30 cellular contexts compared by ENCODE assay signal in the genomic region with DNA sequence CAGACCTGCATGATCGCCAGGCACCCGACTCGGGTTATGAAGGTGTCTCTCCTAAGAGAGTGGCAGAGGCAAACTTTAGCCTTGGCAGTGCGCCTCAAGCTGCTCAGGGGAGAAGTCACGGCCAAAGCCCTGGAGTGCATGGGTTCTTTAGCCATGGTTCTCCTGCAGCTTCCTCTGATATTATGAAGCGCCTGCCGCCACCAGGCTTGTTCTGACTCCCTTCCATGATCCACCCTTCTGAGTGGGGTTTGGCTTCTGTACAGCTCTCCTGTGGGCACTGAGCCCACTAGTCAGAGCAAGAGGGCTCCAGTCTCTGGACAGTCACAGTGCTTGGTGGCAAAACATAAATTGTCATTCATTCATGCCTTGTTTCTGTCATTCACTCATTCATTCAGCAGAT. TPM values are rescaled to one million over a fixed set of nuclear protein-coding genes. Genes with fewer than 3 reads are reported as not detected.
"Had no signal": no experiment of that assay in that cellular context is flagged by ENCODE, and none has a peak within 500 bp of the region (broad histone marks: within the 10 kb centered on the region; RNA-seq: fewer than 3 reads in every experiment).

No MANE protein-coding gene starts in this region.

- H2AFZ ChIP-seq: hepatocyte had no signal

- ATAC-seq: activated CD8-positive, alpha-beta T cell treated with anti-CD3 and anti-CD28 coated beads for 36 hours; activated T-cell treated with anti-CD3 and anti-CD28 coated beads, Interleukin-2, amount 50 U/mL, for 4 hours; activated T-helper 17 cell treated with anti-CD3 and anti-CD28 coated beads, Interleukin-2, amount 50 U/mL, for 72 hours; effector memory CD8-positive, alpha-beta T cell; gastroesophageal sphincter; left cardiac atrium; left ventricle myocardium superior; pancreas had no signal

- H3K9me3 Mint-ChIP-seq: activated CD4-positive, alpha-beta T cell treated with anti-CD3 and anti-CD28 coated beads, Interleukin-2, amount 10 ng/mL, durations not matched to agents 24 days and 14 days; activated CD8-positive, alpha-beta T cell treated with anti-CD3 and anti-CD28 coated beads for 36 hours; activated T-cell treated with anti-CD3 and anti-CD28 coated beads, Interleukin-2, amount 50 U/mL, for 4 hours; effector memory CD8-positive, alpha-beta T cell had no signal

- H3K4me2 ChIP-seq: hepatocyte, smooth muscle cell had no signal

- H3K4me3 ChIP-seq: coronary artery, gastroesophageal sphincter, hepatocyte, pancreas, prostate gland, smooth muscle cell, suprapubic skin, tibial nerve had no signal

- DNase-seq: activated CD4-positive, alpha-beta T cell treated with anti-CD3 and anti-CD28 coated beads, Interleukin-2, amount 10 ng/mL, durations not matched to agents 24 days and 14 days; activated CD8-positive, alpha-beta T cell treated with anti-CD3 and anti-CD28 coated beads for 36 hours; activated gamma-delta T cell treated with Interleukin-2 at 50 U/mL for 16 hours; activated naive CD4-positive, alpha-beta T cell treated with anti-CD3 and anti-CD28 coated beads, Interleukin-2, amount 50 U/mL, for 16 hours; activated T-cell treated with anti-CD3 and anti-CD28 coated beads, Interleukin-2, amount 50 U/mL, for 4 hours; amniotic stem cell; brain microvascular endothelial cell; effector memory CD8-positive, alpha-beta T cell; left cardiac atrium; left ventricle myocardium superior; nucleus accumbens; pancreas; retina; stimulated activated CD4-positive, alpha-beta T cell treated with anti-CD3 and anti-CD28 coated beads, Interleukin-1b, Interleukin-23, amount 100 ng/mL, for 48 hours; stimulated activated naive CD4-positive, alpha-beta T cell had no signal

- H3K9me3 ChIP-seq: gastroesophageal sphincter, pancreas, prostate gland, suprapubic skin, tibial nerve had no signal

- H3K36me3 ChIP-seq: brain microvascular endothelial cell, gastroesophageal sphincter, pancreas, prostate gland, suprapubic skin, tibial nerve had no signal

- H3K27ac ChIP-seq: brain microvascular endothelial cell, coronary artery, gastroesophageal sphincter, pancreas, prostate gland, suprapubic skin, tibial nerve, VCaP had no signal

- H3K27me3 ChIP-seq: brain microvascular endothelial cell, gastroesophageal sphincter, hepatocyte, pancreas, suprapubic skin, tibial nerve had no signal

- H3K27me3 Mint-ChIP-seq: activated CD8-positive, alpha-beta T cell treated with anti-CD3 and anti-CD28 coated beads for 36 hours; activated T-helper 17 cell treated with anti-CD3 and anti-CD28 coated beads, Interleukin-2, amount 50 U/mL, for 72 hours; effector memory CD8-positive, alpha-beta T cell had no signal

- H3K27ac Mint-ChIP-seq: activated CD4-positive, alpha-beta T cell treated with anti-CD3 and anti-CD28 coated beads, Interleukin-2, amount 10 ng/mL, durations not matched to agents 24 days and 14 days; activated CD8-positive, alpha-beta T cell treated with anti-CD3 and anti-CD28 coated beads for 36 hours; activated T-helper 17 cell treated with anti-CD3 and anti-CD28 coated beads, Interleukin-2, amount 50 U/mL, for 72 hours had no signal

- H3K4me3 Mint-ChIP-seq: activated CD4-positive, alpha-beta T cell treated with anti-CD3 and anti-CD28 coated beads, Interleukin-2, amount 10 ng/mL, durations not matched to agents 24 days and 14 days; activated CD8-positive, alpha-beta T cell treated with anti-CD3 and anti-CD28 coated beads for 36 hours; activated T-cell treated with anti-CD3 and anti-CD28 coated beads, Interleukin-2, amount 50 U/mL, for 4 hours; activated T-helper 17 cell treated with anti-CD3 and anti-CD28 coated beads, Interleukin-2, amount 50 U/mL, for 72 hours; effector memory CD8-positive, alpha-beta T cell had no signal

- H3K79me2 ChIP-seq: hepatocyte had no signal

RNA-seq across cellular contexts. Expression of a gene that starts 38.4 kb away (rescaled TPM):
- total RNA-seq: activated CD4-positive, alpha-beta T cell treated with anti-CD3 and anti-CD28 coated beads, Interleukin-2, amount 10 ng/mL, durations not matched to agents 24 days and 14 days; activated CD8-positive, alpha-beta T cell treated with anti-CD3 and anti-CD28 coated beads for 36 hours; activated T-cell treated with anti-CD3 and anti-CD28 coated beads, Interleukin-2, amount 50 U/mL, for 4 hours; activated T-helper 17 cell treated with anti-CD3 and anti-CD28 coated beads, Interleukin-2, amount 50 U/mL, for 72 hours; cardiac septum; endothelial cell of umbilical vein; gastroesophageal sphincter; left cardiac atrium; left ventricle myocardium superior; lung microvascular endothelial cell; smooth muscle cell; suprapubic skin; T-helper 1 cell treated with Interleukin-12 subunit alpha and Interleukin-12 subunit beta and Interleukin-4 antibody, amounts not matched to agents 30 ng/mL and 1 ng/mL, for 36 hours; tibial nerve; urinary bladder had no signal

RNA-seq across cellular contexts. Expression of a gene that starts 57.4 kb away (rescaled TPM):
- total RNA-seq: fibroblast of villous mesenchyme had no signal
